Comparison of ENCODE assay signal across 9 cellular contexts in genomic region chr7:44962483-44963251, GRCh38. TPM values are rescaled to one million over a fixed set of nuclear protein-coding genes. Genes with fewer than 3 reads are reported as not detected.
DNase-seq lines count a peak whose midpoint lies in the region; ATAC-seq and TF ChIP-seq lines count a peak whose summit lies in the region.
"Had no signal": no experiment of that assay in that cellular context is flagged by ENCODE, and none has a peak within 500 bp of the region (broad histone marks: within the 10 kb centered on the region; RNA-seq: fewer than 3 reads in every experiment).

No MANE protein-coding gene starts in this region.

- DNase-seq in CD1c-positive myeloid dendritic cell (ENCODE audit: extremely low spot score) (peak; percentile 11), Peyer's patch (peak in 1 of 3 donors; percentile 55), foreskin keratinocyte (peak in 1 of 2 donors; percentile 7), NCI-H1694 treated with DMSO at 0.1 percent for 48 hours (lab: John Stamatoyannopoulos, UW) (no peak), ACHN (no peak)
- DNase-seq: NK-92 treated with Interleukin-12 subunit alpha and Interleukin-12 subunit beta, amount 100 ng/mL, for 24 hours had no signal

- ATAC-seq in foreskin keratinocyte (peak; percentile 28), GM19467 (IDR thresholded peaks at IDR 0.05; ENCODE audit: unreplicated experiment) (no peak), HG03139 (IDR thresholded peaks at IDR 0.05; ENCODE audit: unreplicated experiment) (no peak)

- no peaks in the 10 kb centered on the region for H3K79me2 ChIP-seq in parathyroid adenoma

- in situ Hi-C loops in ACHN (cut with HindIII; ENCODE audit: low pct_ligation_motif_present, low pct_unique_long_range_greater_than_20kb, low sequenced_read_pairs): no loop called here

- no peak for TF ChIP-seq POLR2A in Peyer's patch (IDR thresholded peaks at IDR 0.05)

- peak overlapping the region; percentile 98 for H2AFZ ChIP-seq in parathyroid adenoma

- no peaks in the 10 kb centered on the region for H3K36me3 ChIP-seq in Peyer's patch
- H3K36me3 ChIP-seq in parathyroid adenoma (ENCODE audit: control insufficient read depth, insufficient read depth, low read length): no peaks in the 10 kb centered on the region

- H3K9me3 ChIP-seq in Peyer's patch: no peaks in the 10 kb centered on the region
- H3K9me3 ChIP-seq in parathyroid adenoma (ENCODE audit: control insufficient read depth, low read length): no peaks in the 10 kb centered on the region

- H3K4me1 ChIP-seq in Peyer's patch (peaks cover 0 to 11% (median 0%) of the 10 kb centered on the region in 4 donors), foreskin keratinocyte (peaks cover 6% of the 10 kb centered on the region), parathyroid adenoma (peaks cover 6% of the 10 kb centered on the region)

- H3K27ac ChIP-seq in Peyer's patch (no peak overlapping the region), foreskin keratinocyte (no peak overlapping the region), parathyroid adenoma (no peak overlapping the region)

- H3K4me2 ChIP-seq in parathyroid adenoma (ENCODE audit: low read length): peak overlapping the region; percentile 86

- no peak for TF ChIP-seq CTCF in Peyer's patch (IDR thresholded peaks at IDR 0.05)
- TF ChIP-seq CTCF in foreskin keratinocyte (conservative IDR thresholded peaks at IDR 0.05): peak; percentile 30
- TF ChIP-seq CTCF in parathyroid adenoma (IDR thresholded peaks at IDR 0.05): no peak

- peak overlapping the region; percentile 6 to 49 (median 38) for H3K4me3 ChIP-seq in Peyer's patch
- H3K4me3 ChIP-seq in parathyroid adenoma (ENCODE audit: low read depth, low read length): peak overlapping the region; percentile 16

- H3K9ac ChIP-seq in parathyroid adenoma: no peak overlapping the region

- H3K27me3 ChIP-seq in Peyer's patch: no peaks in the 10 kb centered on the region
- H3K27me3 ChIP-seq in foreskin keratinocyte: peaks cover 34% of the 10 kb centered on the region
- no peaks in the 10 kb centered on the region for H3K27me3 ChIP-seq in parathyroid adenoma (ENCODE audit: control insufficient read depth, insufficient read depth, low read length)

RNA-seq across cellular contexts. Expression of gene MYO1G, which starts 16.1 kb away (rescaled TPM):
- total RNA-seq in Peyer's patch: 10 to 100 TPM in 1 of 4 donors, 1 to 10 TPM in 3; 2.7 to 14.9 (median 5.0) TPM
- 0.04 and 0.10 TPM in 2 replicates for total RNA-seq in foreskin keratinocyte
- polyA plus RNA-seq in foreskin keratinocyte: 0.08 TPM in 1 of 2 replicates, not detected in the other

RNA-seq across cellular contexts. Expression of gene CCM2, which starts 37.3 kb away (rescaled TPM):
- 10 to 100 TPM; 23.3 to 49.5 (median 32.5) TPM for total RNA-seq in Peyer's patch
- total RNA-seq in foreskin keratinocyte: 65.4 and 68.9 TPM in 2 replicates
- polyA plus RNA-seq in foreskin keratinocyte: 84.0 and 86.5 TPM in 2 replicates
